In the genomic region with DNA sequence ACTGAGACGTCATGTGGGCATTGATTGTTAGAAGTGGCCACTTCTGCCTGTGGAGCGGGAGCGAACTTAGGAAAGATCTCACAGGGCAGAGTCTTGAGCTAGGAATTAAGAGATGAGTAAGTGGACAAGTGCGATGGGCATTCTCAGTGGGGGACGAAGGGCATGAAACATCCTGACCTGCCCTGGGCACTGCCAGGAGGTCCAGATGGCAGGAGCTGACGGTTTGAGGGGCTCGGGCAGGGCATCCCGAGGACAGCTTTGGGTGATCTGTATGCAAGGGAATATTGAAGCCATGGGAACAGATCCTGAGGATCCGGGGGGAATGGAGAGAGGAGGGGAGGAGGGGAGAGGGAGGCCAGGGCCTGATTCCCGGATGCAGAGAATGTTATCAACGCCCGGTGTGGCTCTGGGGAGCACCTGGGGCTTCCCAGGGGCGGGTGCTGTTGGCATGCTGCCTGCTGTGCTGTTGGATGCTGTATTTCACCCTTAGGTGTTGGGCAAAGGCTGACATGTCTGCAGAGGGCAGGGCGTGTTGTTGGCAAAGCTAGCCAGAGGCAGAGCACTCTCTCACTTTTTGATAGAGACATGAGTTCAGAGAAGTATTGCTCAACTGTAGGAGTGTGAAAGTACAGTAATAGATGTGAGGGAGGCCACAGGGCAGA, we compare ENCODE assay signal across 10 cellular contexts. TPM values are rescaled to one million over a fixed set of nuclear protein-coding genes. Genes with fewer than 3 reads are reported as not detected.
DNase-seq lines count a peak whose midpoint lies in the region; ATAC-seq and TF ChIP-seq lines count a peak whose summit lies in the region.
"Not testable (repeated sequence)": the region's sequence is repeated elsewhere in the genome, so short reads cannot be mapped to it uniquely, and the experiment has no call there.
"Had no signal": no experiment of that assay in that cellular context is flagged by ENCODE, and none has a peak within 500 bp of the region (broad histone marks: within the 10 kb centered on the region; RNA-seq: fewer than 3 reads in every experiment).

No MANE protein-coding gene starts in this region.

- DNase-seq in D341Med (ENCODE audit: low spot score) (peak; percentile 15), NCI-H226 (peak; percentile 89), foreskin keratinocyte (peak; percentile 77 to 87), left lobe of liver (ENCODE audit: low spot score) (peak; percentile 84), osteoblast (ENCODE audit: insufficient read length, low spot score, missing footprints) (peak; percentile 14), upper lobe of left lung (peak; percentile 72 to 84)

- WGBS in upper lobe of left lung, 2 donors = 71 to 78% methylated on average over 10 of the region's 14 CpGs

- H4K20me1 ChIP-seq in osteoblast (ENCODE audit: insufficient read depth, low read length) = not testable (repeated sequence)

- not testable (repeated sequence) for H3K79me2 ChIP-seq in osteoblast (ENCODE audit: insufficient read depth, low read length)

- not testable (repeated sequence) for H3K9me3 ChIP-seq in osteoblast (ENCODE audit: low read depth, low read length); upper lobe of left lung

- not testable (repeated sequence) for H3K36me3 ChIP-seq in osteoblast (ENCODE audit: insufficient read depth, low read length); upper lobe of left lung

- H3K36me3 Mint-ChIP-seq in activated T-helper 17 cell treated with anti-CD3 and anti-CD28 coated beads, Interleukin-2, amount 50 U/mL, for 72 hours (ENCODE audit: low read depth) = not testable (repeated sequence)

- not testable (repeated sequence) for H3K27ac Mint-ChIP-seq in activated T-helper 17 cell treated with anti-CD3 and anti-CD28 coated beads, Interleukin-2, amount 50 U/mL, for 72 hours

- not testable (repeated sequence) for H3K4me2 ChIP-seq in osteoblast (ENCODE audit: insufficient read depth, low read length)

- H3K27me3 ChIP-seq in foreskin keratinocyte; osteoblast (ENCODE audit: insufficient read depth, low read length); upper lobe of left lung: not testable (repeated sequence)

- TF ChIP-seq CTCF in foreskin keratinocyte (conservative IDR thresholded peaks at IDR 0.05); osteoblast (IDR thresholded peaks at IDR 0.05; ENCODE audit: extremely low read depth, low read depth, low read length); upper lobe of left lung (IDR thresholded peaks at IDR 0.05): not testable (repeated sequence)

- TF ChIP-seq EP300 in upper lobe of left lung (IDR thresholded peaks at IDR 0.05) = not testable (repeated sequence)

- H3K4me3 ChIP-seq in osteoblast (ENCODE audit: insufficient read depth, low read length); upper lobe of left lung: not testable (repeated sequence)

- H3K27me3 Mint-ChIP-seq in activated T-helper 17 cell treated with anti-CD3 and anti-CD28 coated beads, Interleukin-2, amount 50 U/mL, for 72 hours = not testable (repeated sequence)

- not testable (repeated sequence) for H3K4me1 ChIP-seq in foreskin keratinocyte; osteoblast (ENCODE audit: insufficient read depth, low read length); upper lobe of left lung

- H3K27ac ChIP-seq in foreskin keratinocyte = peak overlapping the region; percentile 86
- H3K27ac ChIP-seq in osteoblast (ENCODE audit: low read depth, low read length) = not testable (repeated sequence)
- H3K27ac ChIP-seq in upper lobe of left lung = peak overlapping the region in 1 of 4 donors; percentile 58

- not testable (repeated sequence) for H3K4me3 Mint-ChIP-seq in activated T-helper 17 cell treated with anti-CD3 and anti-CD28 coated beads, Interleukin-2, amount 50 U/mL, for 72 hours

- not testable (repeated sequence) for H3K4me1 Mint-ChIP-seq in activated T-helper 17 cell treated with anti-CD3 and anti-CD28 coated beads, Interleukin-2, amount 50 U/mL, for 72 hours

- not testable (repeated sequence) for TF ChIP-seq POLR2A in upper lobe of left lung (IDR thresholded peaks at IDR 0.05)

- H2AFZ ChIP-seq in osteoblast (ENCODE audit: low read length) = not testable (repeated sequence)

- H3K9me3 Mint-ChIP-seq in activated T-helper 17 cell treated with anti-CD3 and anti-CD28 coated beads, Interleukin-2, amount 50 U/mL, for 72 hours = not testable (repeated sequence)

- ATAC-seq in HG02759 (IDR thresholded peaks at IDR 0.05; ENCODE audit: unreplicated experiment) = peak; percentile 51
- peak; percentile 26 for ATAC-seq in activated T-helper 17 cell treated with anti-CD3 and anti-CD28 coated beads, Interleukin-2, amount 50 U/mL, for 72 hours (replicated peaks)
- peak; percentile 86 for ATAC-seq in foreskin keratinocyte
- ATAC-seq in left lobe of liver = peak; percentile 94
- peak; percentile 52 to 86 for ATAC-seq in upper lobe of left lung (ENCODE audit: low FRiP score in 2 of 2)

RNA-seq across cellular contexts. Expression of a gene that starts 6.4 kb away (rescaled TPM):
- 10 to 100 TPM; 26.4 to 32.6 TPM for total RNA-seq in activated T-helper 17 cell treated with anti-CD3 and anti-CD28 coated beads, Interleukin-2, amount 50 U/mL, for 72 hours
- 31.8 and 32.1 TPM in 2 replicates for total RNA-seq in foreskin keratinocyte
- 38.6 and 41.0 TPM in 2 replicates for polyA plus RNA-seq in foreskin keratinocyte
- total RNA-seq in left lobe of liver = 12.0 TPM
- total RNA-seq in osteoblast = 11.5 and 14.5 TPM in 2 replicates
- total RNA-seq in upper lobe of left lung = 10 to 100 TPM; 24.2 to 82.8 (median 36.1) TPM

RNA-seq across cellular contexts. Expression of a gene that starts 42.5 kb away (rescaled TPM):
- 1 to 10 TPM in 1 of 2 donors, under 1 TPM in 1; 0.79 to 1.0 TPM for total RNA-seq in activated T-helper 17 cell treated with anti-CD3 and anti-CD28 coated beads, Interleukin-2, amount 50 U/mL, for 72 hours
- total RNA-seq in foreskin keratinocyte (1.0 and 2.6 TPM in 2 replicates), left lobe of liver (1.2 TPM), osteoblast (0.88 and 1.4 TPM in 2 replicates), upper lobe of left lung (100 to 1,000 TPM in 1 of 6 donors, 10 to 100 TPM in 5; 26.8 to 507 (median 51.0) TPM)
- 1.1 and 4.2 TPM in 2 replicates for polyA plus RNA-seq in foreskin keratinocyte
- polyA plus RNA-seq: naive thymus-derived CD4-positive, alpha-beta T cell had no signal

RNA-seq across cellular contexts. Expression of a gene that starts 43.1 kb away (rescaled TPM):
- total RNA-seq in activated T-helper 17 cell treated with anti-CD3 and anti-CD28 coated beads, Interleukin-2, amount 50 U/mL, for 72 hours = 10 to 100 TPM in 1 of 2 donors, 1 to 10 TPM in 1; 3.4 to 13.0 TPM
- total RNA-seq in foreskin keratinocyte (7.8 and 10.2 TPM in 2 replicates), left lobe of liver (0.20 TPM), osteoblast (3.5 and 6.2 TPM in 2 replicates), upper lobe of left lung (10 to 100 TPM in 1 of 6 donors, 1 to 10 TPM in 1, under 1 TPM in 3, not detected in 1; 0.61 to 11.8 (median 0.78) TPM)
- 9.8 and 10.3 TPM in 2 replicates for polyA plus RNA-seq in foreskin keratinocyte

RNA-seq across cellular contexts. Expression of a gene that starts 58.4 kb away (rescaled TPM):
- under 1 TPM; 0.50 to 0.61 TPM for total RNA-seq in activated T-helper 17 cell treated with anti-CD3 and anti-CD28 coated beads, Interleukin-2, amount 50 U/mL, for 72 hours
- total RNA-seq in foreskin keratinocyte = 1.1 and 1.5 TPM in 2 replicates
- polyA plus RNA-seq in foreskin keratinocyte = 1.9 and 2.0 TPM in 2 replicates
- 2.5 TPM for total RNA-seq in left lobe of liver
- total RNA-seq in osteoblast = 0.88 and 1.1 TPM in 2 replicates
- total RNA-seq in upper lobe of left lung = 1 to 10 TPM in 5 of 6 donors, not detected in 1; 1.7 to 2.1 (median 1.9) TPM
- total RNA-seq: T-helper 17 cell had no signal

Comparison
In these comparisons a context has a peak if more than half of its experiments do, and no peak if none do; other contexts are left out.
1. DNase-seq: peak in every context shown above with its lines; median percentile 89 in NCI-H226; 84 in left lobe of liver; 82 in foreskin keratinocyte; 78 in upper lobe of left lung; 15 in D341Med; 14 in osteoblast.
2. ATAC-seq: peak in every context shown above with its lines; median percentile 94 in left lobe of liver; 86 in foreskin keratinocyte; 69 in upper lobe of left lung; 51 in HG02759; 26 in activated T-helper 17 cell treated with anti-CD3 and anti-CD28 coated beads, Interleukin-2, amount 50 U/mL, for 72 hours.